ENCODE assay signal across 8 cellular contexts in genomic region chr3:50121416-50122032, GRCh38. TPM values are rescaled to one million over a fixed set of nuclear protein-coding genes. Genes with fewer than 3 reads are reported as not detected.
DNase-seq lines count a peak whose midpoint lies in the region; ATAC-seq and TF ChIP-seq lines count a peak whose summit lies in the region.

No MANE protein-coding gene starts in this region.

- peaks cover 40% of the 10 kb centered on the region for H3K36me3 ChIP-seq in effector memory CD4-positive, alpha-beta T cell (ENCODE audit: control insufficient read depth, insufficient read depth, low read length)

- H3K27me3 ChIP-seq in effector memory CD4-positive, alpha-beta T cell (replicated peaks; ENCODE audit: control insufficient read depth, insufficient read depth, low read length, poor library complexity, severe bottlenecking) = no peaks in the 10 kb centered on the region

- intact Hi-C loops in activated CD4-positive, alpha-beta memory T cell treated with anti-CD3 and anti-CD28 coated beads for 36 hours (cut with micrococcal nuclease) = loop anchor here (1.0 to 5.0 kb wide), 3 partner anchors 68 to 151 kb away; no protein-coding TSS in a partner anchor

- H3K27ac ChIP-seq in effector memory CD4-positive, alpha-beta T cell (ENCODE audit: insufficient read depth, low read length, poor library complexity, severe bottlenecking) = no peak overlapping the region

- H3K36me3 Mint-ChIP-seq in activated CD4-positive, alpha-beta memory T cell treated with anti-CD3 and anti-CD28 coated beads for 36 hours = peaks cover 22% of the 10 kb centered on the region
- H3K36me3 Mint-ChIP-seq in mesothelial cell of epicardium = peaks cover 20% of the 10 kb centered on the region

- ATAC-seq in HG02610 (IDR thresholded peaks at IDR 0.05; ENCODE audit: unreplicated experiment) = peak; percentile 44
- no peak for ATAC-seq in HG03520 (IDR thresholded peaks at IDR 0.05; ENCODE audit: unreplicated experiment)

- no peak overlapping the region for H3K4me3 Mint-ChIP-seq in activated CD4-positive, alpha-beta memory T cell treated with anti-CD3 and anti-CD28 coated beads for 36 hours
- no peak overlapping the region for H3K4me3 Mint-ChIP-seq in mesothelial cell of epicardium

- CTCF ChIA-PET in activated CD4-positive, alpha-beta memory T cell treated with anti-CD3 and anti-CD28 coated beads for 36 hours (lab: Charles Lee) = interaction anchor here (0.6 to 3.0 kb wide), 16 partner anchors 8 to 584 kb away, joined by 3 to 24 read pairs (median 4); no protein-coding TSS in a partner anchor

- H3K4me1 ChIP-seq in effector memory CD4-positive, alpha-beta T cell (ENCODE audit: control insufficient read depth, insufficient read depth, low read length, poor library complexity, severe bottlenecking) = no peaks in the 10 kb centered on the region

- H3K27ac Mint-ChIP-seq in activated CD4-positive, alpha-beta memory T cell treated with anti-CD3 and anti-CD28 coated beads for 36 hours = no peak overlapping the region
- H3K27ac Mint-ChIP-seq in mesothelial cell of epicardium = no peak overlapping the region

- H3K4me3 ChIP-seq in effector memory CD4-positive, alpha-beta T cell (ENCODE audit: insufficient read depth, low read depth, low read length, poor library complexity, severe bottlenecking) = no peak overlapping the region

- no peaks in the 10 kb centered on the region for H3K9me3 ChIP-seq in effector memory CD4-positive, alpha-beta T cell (ENCODE audit: control insufficient read depth, low read length)

- POLR2A ChIA-PET in activated CD4-positive, alpha-beta memory T cell treated with anti-CD3 and anti-CD28 coated beads for 36 hours (lab: Charles Lee) = interaction anchor here (1.2 kb wide), 1 partner anchor 18 kb away, joined by 4 read pairs; no protein-coding TSS in a partner anchor

- in situ Hi-C loops in G401 (cut with HindIII; ENCODE audit: low sequenced_read_pairs) = no loop called here

- H3K27me3 Mint-ChIP-seq in activated CD4-positive, alpha-beta memory T cell treated with anti-CD3 and anti-CD28 coated beads for 36 hours = no peaks in the 10 kb centered on the region
- no peaks in the 10 kb centered on the region for H3K27me3 Mint-ChIP-seq in mesothelial cell of epicardium (ENCODE audit: low read depth)

- peak; percentile 90 for TF ChIP-seq CTCF in mesothelial cell of epicardium (IDR thresholded peaks at IDR 0.05; ENCODE audit: unreplicated experiment)

- no peaks in the 10 kb centered on the region for H3K4me1 Mint-ChIP-seq in activated CD4-positive, alpha-beta memory T cell treated with anti-CD3 and anti-CD28 coated beads for 36 hours (ENCODE audit: low read depth)
- peaks cover 46% of the 10 kb centered on the region for H3K4me1 Mint-ChIP-seq in mesothelial cell of epicardium

- DNase-seq in G401 (ENCODE audit: low spot score) (peak; percentile 87), NCI-H69 (lab: John Stamatoyannopoulos, UW) (peak; percentile 70), mesothelial cell of epicardium (ENCODE audit: low spot score in 2 of 2, unreplicated experiment in 2 of 2) (peak; percentile 72 to 87)
- DNase-seq in activated CD4-positive, alpha-beta memory T cell treated with anti-CD3 and anti-CD28 coated beads for 36 hours = peak; percentile 80
- peak; percentile 37 to 54 (median 41) for DNase-seq in effector memory CD4-positive, alpha-beta T cell
- DNase-seq in stimulated activated CD8-positive, alpha-beta memory T cell treated with anti-CD3 and anti-CD28 coated beads, Interleukin-2, amount 100 ng/mL, for 48 hours (ENCODE audit: low read depth in 2 of 2) = peak; percentile 51 to 58

- no peaks in the 10 kb centered on the region for H3K9me3 Mint-ChIP-seq in activated CD4-positive, alpha-beta memory T cell treated with anti-CD3 and anti-CD28 coated beads for 36 hours
- no peaks in the 10 kb centered on the region for H3K9me3 Mint-ChIP-seq in mesothelial cell of epicardium

RNA-seq across cellular contexts. Expression of gene RBM5, which starts 32.8 kb away (rescaled TPM):
- 94.0 and 125 TPM in 2 replicates for total RNA-seq in G401 (2014; rRNA removed; shearing (Covaris generic))
- 100 to 1,000 TPM in 1 of 2 experiments, 10 to 100 TPM in 1; 95.2 to 107 TPM for total RNA-seq in activated CD4-positive, alpha-beta memory T cell treated with anti-CD3 and anti-CD28 coated beads for 36 hours
- total RNA-seq in mesothelial cell of epicardium = 301 to 332 TPM (median 322 TPM) in 3 replicates

RNA-seq across cellular contexts. Expression of gene SEMA3F, which starts 33.6 kb away (rescaled TPM):
- 46.9 and 55.8 TPM in 2 replicates for total RNA-seq in G401 (2014; rRNA removed; shearing (Covaris generic))
- under 1 TPM; 0.17 to 0.19 TPM for total RNA-seq in activated CD4-positive, alpha-beta memory T cell treated with anti-CD3 and anti-CD28 coated beads for 36 hours
- total RNA-seq in mesothelial cell of epicardium = 94.5 to 101 TPM (median 99.1 TPM) in 3 replicates

Comparison
In these comparisons a context has a peak if more than half of its experiments do, and no peak if none do; other contexts are left out.
1. RNA of gene SEMA3F, which starts 33.6 kb away (total RNA-seq): 94.5 to 101 TPM in mesothelial cell of epicardium and 46.9 to 55.8 TPM in G401; 0.17 to 0.19 TPM in activated CD4-positive, alpha-beta memory T cell treated with anti-CD3 and anti-CD28 coated beads for 36 hours; every median in the first group is over 10 times any median in the second.
2. Peak in every context shown above with its lines, with median percentiles within 50 percentile points of each other: DNase-seq.